ENCODE assay signal across 8 cellular contexts in the genomic region with DNA sequence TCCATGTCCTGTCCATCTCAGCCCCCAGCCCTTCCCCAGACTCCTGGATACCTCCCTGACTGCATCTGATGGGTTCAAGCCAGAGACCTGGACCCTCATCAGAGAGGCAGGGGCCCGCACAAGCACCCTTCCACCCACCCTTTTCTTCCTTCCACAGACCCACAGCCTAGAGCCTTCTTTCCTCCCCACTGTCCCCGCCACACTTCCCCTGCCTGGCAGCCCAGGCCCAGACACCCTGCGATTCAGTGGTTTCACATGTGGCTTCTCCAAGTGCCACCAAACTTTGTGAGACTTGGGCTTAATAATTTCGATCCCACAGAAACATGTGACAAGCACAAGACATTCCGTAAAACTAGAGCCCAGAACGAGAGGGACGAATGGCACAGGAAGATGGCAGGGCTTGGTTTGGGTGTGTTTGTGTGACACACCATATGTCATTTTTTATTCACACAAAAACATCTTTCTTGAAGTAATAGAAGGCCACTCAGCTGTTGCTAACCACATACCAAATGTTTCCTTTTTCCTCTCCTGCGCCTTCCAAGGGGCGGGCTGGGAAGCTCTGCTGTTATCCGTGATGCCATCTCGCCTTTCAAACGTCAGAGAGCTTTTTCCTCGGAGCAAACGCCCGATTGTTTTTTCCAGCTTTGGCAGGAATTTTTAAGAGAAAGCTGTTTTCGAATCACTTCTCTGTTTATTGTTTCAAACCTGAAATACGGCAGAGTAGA.
A peak's percentile ranks its signal among the peaks of the same experiment; 100 is the strongest.
DNase-seq lines count a peak whose midpoint lies in the region; ATAC-seq lines count a peak whose summit lies in the region.

No MANE protein-coding gene starts in this region.

- DNase-seq in GM04503 (ENCODE audit: low read depth), result peak; percentile 83
- peak; percentile 61 for DNase-seq in UCSD-AML1 (lab: John Stamatoyannopoulos, UW; ENCODE audit: unreplicated experiment)
- DNase-seq in left cardiac atrium, result peak; percentile 78
- DNase-seq in stimulated activated CD4-positive, alpha-beta T cell treated with anti-CD3 and anti-CD28 coated beads, Interleukin-4, amount 100 ng/mL, for 1 hour, result no peak
- no peak for DNase-seq in KG1 (lab: John Stamatoyannopoulos, UW)

- intact Hi-C loops in left cardiac atrium (cut with DNase I), result loop anchor here in 1 of 2 donors (5.0 kb wide), 1 partner anchor 37 kb away; no protein-coding TSS in a partner anchor

- peak overlapping the region in 1 of 7 experiments; percentile 7 for H3K4me3 ChIP-seq in skin epidermis

- peak overlapping the region in 20 of 21 experiments; percentile 17 to 88 (median 74) for H3K27ac ChIP-seq in skin epidermis

- peak; percentile 39 to 49 for ATAC-seq in left cardiac atrium
- no peak for ATAC-seq in HG02763 (IDR thresholded peaks at IDR 0.05; ENCODE audit: unreplicated experiment)
- ATAC-seq in HG03280 (IDR thresholded peaks at IDR 0.05; ENCODE audit: unreplicated experiment), result no peak

Comparison
In these comparisons a context has a peak if more than half of its experiments do, and no peak if none do; other contexts are left out.
1. DNase-seq: peak in GM04503 (single experiment), UCSD-AML1 (single experiment) and left cardiac atrium (single experiment); none in stimulated activated CD4-positive, alpha-beta T cell treated with anti-CD3 and anti-CD28 coated beads, Interleukin-4, amount 100 ng/mL, for 1 hour (single experiment) and KG1 (single experiment).
2. ATAC-seq: peak in left cardiac atrium (2 of 2); none in HG02763 (single experiment) and HG03280 (single experiment).